Comparison of ENCODE assay signal across 8 cellular contexts in genomic region chr16:89972244-89973234, GRCh38. TPM values are rescaled to one million over a fixed set of nuclear protein-coding genes. Genes with fewer than 3 reads are reported as not detected.
DNase-seq lines count a peak whose midpoint lies in the region; ATAC-seq and TF ChIP-seq lines count a peak whose summit lies in the region.

No MANE protein-coding gene starts in this region.

- H3K4me3 Mint-ChIP-seq in neural progenitor cell: peak overlapping the region; percentile 98

- peak overlapping the region; percentile 83 for H3K27ac ChIP-seq in KOPT-K1 (ENCODE audit: low read depth, low read length, poor library complexity, severe bottlenecking)
- H3K27ac ChIP-seq in neural progenitor cell: peak overlapping the region; percentile 96
- peak overlapping the region; percentile 93 to 99 (median 99) for H3K27ac ChIP-seq in stomach

- peak overlapping the region; percentile 99 for H3K27ac Mint-ChIP-seq in neural progenitor cell

- H3K79me2 ChIP-seq in neural progenitor cell (ENCODE audit: low read depth): peaks cover 62% of the 10 kb centered on the region

- no peaks in the 10 kb centered on the region for H3F3A ChIP-seq in neural progenitor cell (ENCODE audit: low read depth)

- H3K36me3 ChIP-seq in KOPT-K1 (ENCODE audit: insufficient read depth, low read length) (peaks cover 12% of the 10 kb centered on the region), neural progenitor cell (no peaks in the 10 kb centered on the region), stomach (peaks cover under 1 to 11% (median 4%) of the 10 kb centered on the region in 4 donors)

- no peak for TF ChIP-seq CTCF in foreskin fibroblast (IDR thresholded peaks at IDR 0.05; ENCODE audit: low read depth, low read length)
- peak; percentile 19 for TF ChIP-seq CTCF in neural progenitor cell (IDR thresholded peaks at IDR 0.05)
- no peak for TF ChIP-seq CTCF in stomach (IDR thresholded peaks at IDR 0.05)

- H3K4me1 ChIP-seq in neural progenitor cell: peaks cover 9% of the 10 kb centered on the region
- peaks cover 22 to 52% (median 37%) of the 10 kb centered on the region in 4 donors for H3K4me1 ChIP-seq in stomach

- H3K9ac ChIP-seq in neural progenitor cell: peak overlapping the region; percentile 96

- no peak for TF ChIP-seq EP300 in stomach (IDR thresholded peaks at IDR 0.05)

- TF ChIP-seq POLR2A in Raji (IDR thresholded peaks at IDR 0.05; ENCODE audit: insufficient read depth, low read depth, low read length) (peak; percentile 92), stomach (IDR thresholded peaks at IDR 0.05) (peak in 1 of 4 donors; percentile 56)

- H3K4me3 ChIP-seq in foreskin fibroblast (ENCODE audit: low read depth in 1 of 2, low read length in 2 of 2): peak overlapping the region; percentile 75 to 98
- peak overlapping the region; percentile 98 for H3K4me3 ChIP-seq in neural progenitor cell
- peak overlapping the region; percentile 85 to 97 (median 93) for H3K4me3 ChIP-seq in stomach

- peaks cover 22% of the 10 kb centered on the region for H3K36me3 Mint-ChIP-seq in neural progenitor cell

- DNase-seq in Daoy (ENCODE audit: low read depth) (peak; percentile 95), foreskin fibroblast (peak; percentile 86 to 96), neural progenitor cell (ENCODE audit: low spot score) (peak; percentile 97), stomach (peak; percentile 94)
- DNase-seq in activated effector memory CD4-positive, alpha-beta T cell treated with anti-CD3 and anti-CD28 coated beads, Interleukin-2, amount 50 U/mL, for 16 hours: peak; percentile 97

- intact Hi-C loops in stomach (cut with DNase I; ENCODE audit: low total_unique reads): no loop called here

- H3K4me2 ChIP-seq in neural progenitor cell: peak overlapping the region; percentile 98

- H3K4me1 Mint-ChIP-seq in neural progenitor cell: peaks cover 15% of the 10 kb centered on the region

- whole genome bisulfite sequencing in stomach, 5 donors: 0 to 1% (median 0%) methylated on average over 43 to 104 of the region's 104 CpGs

- H3K9me3 ChIP-seq in KOPT-K1 (ENCODE audit: insufficient read depth, low read length, poor library complexity, severe bottlenecking): peaks cover 17% of the 10 kb centered on the region
- H3K9me3 ChIP-seq in neural progenitor cell (ENCODE audit: low read depth): no peaks in the 10 kb centered on the region
- no peaks in the 10 kb centered on the region for H3K9me3 ChIP-seq in stomach

- H3K27me3 ChIP-seq in neural progenitor cell: no peaks in the 10 kb centered on the region
- H3K27me3 ChIP-seq in stomach: no peaks in the 10 kb centered on the region

- peaks cover 11% of the 10 kb centered on the region for H3K27me3 Mint-ChIP-seq in neural progenitor cell (ENCODE audit: insufficient read depth, low read depth)

- peak; percentile 77 for ATAC-seq in GM21786 (IDR thresholded peaks at IDR 0.05; ENCODE audit: unreplicated experiment)

- H4K20me1 ChIP-seq in neural progenitor cell (ENCODE audit: low read depth): peaks cover 7% of the 10 kb centered on the region

- H3K9me3 Mint-ChIP-seq in neural progenitor cell: peaks cover 17% of the 10 kb centered on the region

- peak overlapping the region; percentile 96 for H2AFZ ChIP-seq in neural progenitor cell (replicated peaks)

RNA-seq across cellular contexts. Expression of gene DEF8, which starts 24.0 kb away (rescaled TPM):
- 81.3 and 111 TPM in 2 replicates for total RNA-seq in Daoy (2014; rRNA removed; shearing (Covaris generic))
- 55.1 and 101 TPM in 2 replicates for total RNA-seq in neural progenitor cell (ENCODE audit: low replicate concordance)
- total RNA-seq in stomach: 100 to 1,000 TPM in 1 of 5 donors, 10 to 100 TPM in 4; 26.4 to 329 (median 56.1) TPM
- 10 to 100 TPM; 52.5 to 74.6 (median 61.9) TPM for polyA plus RNA-seq in stomach

RNA-seq across cellular contexts. Expression of gene DBNDD1, which starts 46.7 kb away (rescaled TPM):
- 2.6 and 3.0 TPM in 2 replicates for total RNA-seq in Daoy (2014; rRNA removed; shearing (Covaris generic))
- total RNA-seq in neural progenitor cell (ENCODE audit: low replicate concordance) (5.2 and 19.4 TPM in 2 replicates), stomach (10 to 100 TPM in 2 of 5 donors, 1 to 10 TPM in 1, under 1 TPM in 1, not detected in 1; 0.73 to 37.1 (median 15.1) TPM)
- polyA plus RNA-seq in stomach: 1 to 10 TPM; 5.8 to 9.9 (median 7.3) TPM

RNA-seq across cellular contexts. Expression of gene TUBB3, which starts 49.4 kb away (rescaled TPM):
- total RNA-seq in Daoy (2014; rRNA removed; shearing (Covaris generic)): 135 and 149 TPM in 2 replicates
- total RNA-seq in neural progenitor cell (ENCODE audit: low replicate concordance) (41.4 and 107 TPM in 2 replicates), stomach (10 to 100 TPM in 1 of 5 donors, 1 to 10 TPM in 1, under 1 TPM in 1, not detected in 2; 0.29 to 14.5 (median 1.0) TPM)
- 1 to 10 TPM; 2.4 to 8.2 (median 5.0) TPM for polyA plus RNA-seq in stomach

RNA-seq across cellular contexts. Expression of gene MC1R, which starts 53.9 kb away (rescaled TPM):
- 0.95 and 1.9 TPM in 2 replicates for total RNA-seq in Daoy (2014; rRNA removed; shearing (Covaris generic))
- total RNA-seq in neural progenitor cell (ENCODE audit: low replicate concordance): 1.7 and 5.5 TPM in 2 replicates
- 10 to 100 TPM in 1 of 5 donors, 1 to 10 TPM in 4; 1.3 to 11.3 (median 6.7) TPM for total RNA-seq in stomach
- polyA plus RNA-seq in stomach: 1 to 10 TPM; 1.4 to 3.9 (median 1.8) TPM

Comparison
In these comparisons a context has a peak if more than half of its experiments do, and no peak if none do; other contexts are left out.
1. Peak in every context shown above with its lines: DNase-seq, ATAC-seq, H3K4me3 ChIP-seq and H3K27ac ChIP-seq.